Comparison of ENCODE assay signal across 11 cellular contexts in genomic region chr11:10906521-10906920, GRCh38. TPM values are rescaled to one million over a fixed set of nuclear protein-coding genes. Genes with fewer than 3 reads are reported as not detected.
A peak's percentile ranks its signal among the peaks of the same experiment; 100 is the strongest.
DNase-seq lines count a peak whose midpoint lies in the region; ATAC-seq and TF ChIP-seq lines count a peak whose summit lies in the region.
"Had no signal": no experiment of that assay in that cellular context is flagged by ENCODE, and none has a peak within 500 bp of the region (broad histone marks: within the 10 kb centered on the region; RNA-seq: fewer than 3 reads in every experiment).

No MANE protein-coding gene starts in this region.

- H3K9me3 Mint-ChIP-seq in activated naive CD4-positive, alpha-beta T cell treated with anti-CD3 and anti-CD28 coated beads, Interleukin-2, amount 50 U/mL, for 72 hours, result no peaks in the 10 kb centered on the region
- no peaks in the 10 kb centered on the region for H3K9me3 Mint-ChIP-seq in glutamatergic neuron (ENCODE audit: unreplicated experiment)

- no peak for TF ChIP-seq CTCF in glutamatergic neuron (IDR thresholded peaks at IDR 0.05; ENCODE audit: partially characterized antibody, unreplicated experiment)

- peak; percentile 39 for DNase-seq in H4 (ENCODE audit: low spot score)
- peak; percentile 13 for DNase-seq in OCI-M1 (lab: John Stamatoyannopoulos, UW)
- peak; percentile 46 for DNase-seq in fibroblast of gingiva (ENCODE audit: low read depth)
- peak; percentile 27 for DNase-seq in renal cortical epithelial cell (ENCODE audit: low read depth)
- DNase-seq in activated naive CD4-positive, alpha-beta T cell treated with anti-CD3 and anti-CD28 coated beads, Interleukin-2, amount 50 U/mL, for 72 hours (ENCODE audit: low spot score in 2 of 2), result no peak
- DNase-seq in glutamatergic neuron, result no peak
- DNase-seq: activated CD8-positive, alpha-beta T cell treated with anti-CD3 and anti-CD28 coated beads, Interleukin-2, amount 10 ng/mL, durations not matched to agents 7 days and 5 days; NCI-H1417; SIG-M5; stimulated activated CD8-positive, alpha-beta memory T cell treated with anti-CD3 and anti-CD28 coated beads, Interleukin-4, amount 100 ng/mL, for 48 hours had no signal

- peaks cover 6% of the 10 kb centered on the region for H3K4me1 Mint-ChIP-seq in glutamatergic neuron (ENCODE audit: low read depth, unreplicated experiment)

- no peaks in the 10 kb centered on the region for H3K36me3 Mint-ChIP-seq in activated naive CD4-positive, alpha-beta T cell treated with anti-CD3 and anti-CD28 coated beads, Interleukin-2, amount 50 U/mL, for 72 hours
- no peaks in the 10 kb centered on the region for H3K36me3 Mint-ChIP-seq in glutamatergic neuron (ENCODE audit: unreplicated experiment)

- H3K4me3 Mint-ChIP-seq in glutamatergic neuron (ENCODE audit: unreplicated experiment), result no peak overlapping the region
- H3K4me3 Mint-ChIP-seq: activated CD8-positive, alpha-beta T cell treated with anti-CD3 and anti-CD28 coated beads, Interleukin-2, amount 10 ng/mL, durations not matched to agents 7 days and 5 days had no signal

- no peak for ATAC-seq in GM21528 (IDR thresholded peaks at IDR 0.05; ENCODE audit: low FRiP score, unreplicated experiment)
- ATAC-seq in activated naive CD4-positive, alpha-beta T cell treated with anti-CD3 and anti-CD28 coated beads, Interleukin-2, amount 50 U/mL, for 72 hours, result no peak
- ATAC-seq: activated CD8-positive, alpha-beta T cell treated with anti-CD3 and anti-CD28 coated beads, Interleukin-2, amount 10 ng/mL, durations not matched to agents 7 days and 5 days had no signal

- no peaks in the 10 kb centered on the region for H3K27me3 Mint-ChIP-seq in glutamatergic neuron (ENCODE audit: unreplicated experiment)

- H3K27ac Mint-ChIP-seq in activated naive CD4-positive, alpha-beta T cell treated with anti-CD3 and anti-CD28 coated beads, Interleukin-2, amount 50 U/mL, for 72 hours, result no peak overlapping the region
- H3K27ac Mint-ChIP-seq in glutamatergic neuron (ENCODE audit: unreplicated experiment), result no peak overlapping the region
- H3K27ac Mint-ChIP-seq: activated CD8-positive, alpha-beta T cell treated with anti-CD3 and anti-CD28 coated beads, Interleukin-2, amount 10 ng/mL, durations not matched to agents 7 days and 5 days had no signal

RNA-seq across cellular contexts. Expression of gene ZBED5, which starts 48.7 kb away (rescaled TPM):
- 43.5 and 48.1 TPM in 2 replicates for total RNA-seq in H4 (2014; rRNA removed; shearing (Covaris generic))
- total RNA-seq in renal cortical epithelial cell, result 16.3 and 32.8 TPM in 2 replicates
- 10 to 100 TPM; 41.2 to 43.6 TPM for total RNA-seq in activated naive CD4-positive, alpha-beta T cell treated with anti-CD3 and anti-CD28 coated beads, Interleukin-2, amount 50 U/mL, for 72 hours
- total RNA-seq in glutamatergic neuron (ENCODE audit: unreplicated experiment), result 83.4 TPM

Comparison
In these comparisons a context has a peak if more than half of its experiments do, and no peak if none do; other contexts are left out.
1. DNase-seq: peak in H4 (single experiment), OCI-M1 (single experiment), fibroblast of gingiva (single experiment) and renal cortical epithelial cell (single experiment); none in activated naive CD4-positive, alpha-beta T cell treated with anti-CD3 and anti-CD28 coated beads, Interleukin-2, amount 50 U/mL, for 72 hours (0 of 2) and glutamatergic neuron (single experiment).